In genomic region chr11:1762537-1763302, GRCh38 we compare ENCODE assay signal across 8 cellular contexts. TPM values are rescaled to one million over a fixed set of nuclear protein-coding genes. Genes with fewer than 3 reads are reported as not detected.
DNase-seq lines count a peak whose midpoint lies in the region; ATAC-seq and TF ChIP-seq lines count a peak whose summit lies in the region.

No MANE protein-coding gene starts in this region.

- H3K27ac Mint-ChIP-seq in activated CD4-positive, alpha-beta T cell treated with anti-CD3 and anti-CD28 coated beads for 36 hours: no peak overlapping the region

- H3K9me3 ChIP-seq in neural cell (ENCODE audit: low read length): no peaks in the 10 kb centered on the region

- no peak overlapping the region for H2AFZ ChIP-seq in neural cell (ENCODE audit: low read depth, low read length)

- CTCF ChIA-PET in activated CD4-positive, alpha-beta T cell treated with anti-CD3 and anti-CD28 coated beads for 36 hours (lab: Charles Lee): interaction anchor here (0.6 to 0.9 kb wide), 3 partner anchors 30 to 110 kb away, joined by 4 to 7 read pairs (median 4); no protein-coding TSS in a partner anchor

- no peaks in the 10 kb centered on the region for H3K9me2 ChIP-seq in neural cell (ENCODE audit: insufficient read depth, low read length)

- POLR2A ChIA-PET in activated CD4-positive, alpha-beta T cell treated with anti-CD3 and anti-CD28 coated beads for 36 hours (lab: Charles Lee): interaction anchor here (1.0 kb wide), 1 partner anchor 10 kb away, joined by 3 read pairs; no protein-coding TSS in a partner anchor

- no peak for DNase-seq in activated CD4-positive, alpha-beta T cell treated with anti-CD3 and anti-CD28 coated beads for 36 hours
- no peak for DNase-seq in activated CD4-positive, alpha-beta T cell treated with anti-CD3 and anti-CD28 coated beads for 48 hours
- DNase-seq in RPMI7951 (ENCODE audit: low read depth) (peak; percentile 73), epithelial cell of proximal tubule (ENCODE audit: low read depth) (peak; percentile 29), NCI-H2171 treated with DMSO at 0.1 percent for 48 hours (lab: John Stamatoyannopoulos, UW) (no peak)

- TF ChIP-seq RAD21 in neural cell (conservative IDR thresholded peaks at IDR 0.05): no peak

- no peaks in the 10 kb centered on the region for H3F3A ChIP-seq in neural cell (ENCODE audit: insufficient read depth, low read length, poor library complexity, severe bottlenecking)

- intact Hi-C loops in activated CD4-positive, alpha-beta T cell treated with anti-CD3 and anti-CD28 coated beads for 36 hours (cut with DNase I, micrococcal nuclease): loop anchor here in 1 of 2 experiments (5.0 to 10.0 kb wide), 3 partner anchors 500 to 918 kb away; partner anchors contain the start of genes POLR2L, TSPAN4 and TSSC4

- H3K4me3 ChIP-seq in epithelial cell of proximal tubule (ENCODE audit: low read depth, low read length) (peak overlapping the region; percentile 81), neural cell (ENCODE audit: low read length) (peak overlapping the region; percentile 97)

- TF ChIP-seq EP300 in neural cell (conservative IDR thresholded peaks at IDR 0.05; ENCODE audit: poor library complexity, severe bottlenecking): no peak

- H3K27me3 Mint-ChIP-seq in activated CD4-positive, alpha-beta T cell treated with anti-CD3 and anti-CD28 coated beads for 36 hours: no peaks in the 10 kb centered on the region

- no peaks in the 10 kb centered on the region for H3K36me3 ChIP-seq in neural cell (ENCODE audit: insufficient read depth, low read length)

- H4K20me1 ChIP-seq in neural cell (ENCODE audit: insufficient read depth): no peaks in the 10 kb centered on the region

- H3K9me3 Mint-ChIP-seq in activated CD4-positive, alpha-beta T cell treated with anti-CD3 and anti-CD28 coated beads for 36 hours (ENCODE audit: low read depth): no peaks in the 10 kb centered on the region

- H3K4me1 Mint-ChIP-seq in activated CD4-positive, alpha-beta T cell treated with anti-CD3 and anti-CD28 coated beads for 36 hours: peaks cover 43% of the 10 kb centered on the region

- ATAC-seq in activated CD4-positive, alpha-beta T cell treated with anti-CD3 and anti-CD28 coated beads for 36 hours: no peak
- ATAC-seq in HG03521 (IDR thresholded peaks at IDR 0.05; ENCODE audit: unreplicated experiment) (no peak), HG02642 (IDR thresholded peaks at IDR 0.05; ENCODE audit: poor library complexity, unreplicated experiment) (no peak)

- no peaks in the 10 kb centered on the region for H3K27me3 ChIP-seq in neural cell (ENCODE audit: insufficient read depth, low read depth, low read length)

- H3K36me3 Mint-ChIP-seq in activated CD4-positive, alpha-beta T cell treated with anti-CD3 and anti-CD28 coated beads for 36 hours (ENCODE audit: low read depth): no peaks in the 10 kb centered on the region

- TF ChIP-seq CTCF in epithelial cell of proximal tubule (conservative IDR thresholded peaks at IDR 0.05; ENCODE audit: low read depth, low read length): no peak
- TF ChIP-seq CTCF in neural cell (IDR thresholded peaks at IDR 0.05; ENCODE audit: poor library complexity, severe bottlenecking): no peak

- H3K27ac ChIP-seq in neural cell (ENCODE audit: low read length): no peak overlapping the region

- H3K4me3 Mint-ChIP-seq in activated CD4-positive, alpha-beta T cell treated with anti-CD3 and anti-CD28 coated beads for 36 hours: peak overlapping the region; percentile 59

- H3K9ac ChIP-seq in neural cell (ENCODE audit: low read length): peak overlapping the region; percentile 80

- H3K79me2 ChIP-seq in neural cell (replicated peaks; ENCODE audit: insufficient read depth, low read length): peaks cover 10% of the 10 kb centered on the region

- peak overlapping the region; percentile 73 for H3K4me2 ChIP-seq in neural cell (ENCODE audit: low read length)

TF ChIP-seq in neural cell, 6 proteins besides CTCF, POLR2A, EP300 and RAD21:
- no peak for TF ChIP-seq EZH2 (IDR thresholded peaks at IDR 0.05; ENCODE audit: borderline replicate concordance, insufficient read depth, low read length, poor library complexity, severe bottlenecking)
- no peak for TF ChIP-seq MXI1 (conservative IDR thresholded peaks at IDR 0.05; ENCODE audit: poor library complexity, severe bottlenecking)
- no peak for TF ChIP-seq TAF1 (IDR thresholded peaks at IDR 0.05; ENCODE audit: low read depth)
- TF ChIP-seq REST (IDR thresholded peaks at IDR 0.05; ENCODE audit: borderline replicate concordance): no peak
- no peak for TF ChIP-seq SMC3 (conservative IDR thresholded peaks at IDR 0.05; ENCODE audit: poor library complexity)
TF ChIP-seq in neural cell: peak in this region for 0.

RNA-seq across cellular contexts. Expression of gene CTSD, which starts 1.0 kb away (rescaled TPM):
- 10 to 100 TPM; 38.8 to 41.5 TPM for total RNA-seq in activated CD4-positive, alpha-beta T cell treated with anti-CD3 and anti-CD28 coated beads for 36 hours
- total RNA-seq in RPMI7951 (2014; rRNA removed; shearing (Covaris generic)): 383 and 388 TPM in 2 replicates
- total RNA-seq in epithelial cell of proximal tubule: 192 and 211 TPM in 2 replicates
- polyA plus RNA-seq in neural cell: 30.5 and 40.5 TPM in 2 replicates
- polyA minus RNA-seq in neural cell: 32.3 and 43.1 TPM in 2 replicates

RNA-seq across cellular contexts. Expression of gene IFITM10, which starts 12.3 kb away (rescaled TPM):
- total RNA-seq in activated CD4-positive, alpha-beta T cell treated with anti-CD3 and anti-CD28 coated beads for 36 hours: under 1 TPM in 1 of 2 experiments, not detected in 1; 0.21 TPM
- 4.3 and 6.6 TPM in 2 replicates for total RNA-seq in RPMI7951 (2014; rRNA removed; shearing (Covaris generic))
- not detected in 2 replicates for total RNA-seq in epithelial cell of proximal tubule
- polyA plus RNA-seq in neural cell: 0.50 and 1.1 TPM in 2 replicates
- 0.73 and 1.2 TPM in 2 replicates for polyA minus RNA-seq in neural cell

Comparison
In these comparisons a context has a peak if more than half of its experiments do, and no peak if none do; other contexts are left out.
1. DNase-seq: peak in RPMI7951 (single experiment) and epithelial cell of proximal tubule (single experiment); none in activated CD4-positive, alpha-beta T cell treated with anti-CD3 and anti-CD28 coated beads for 36 hours (single experiment), activated CD4-positive, alpha-beta T cell treated with anti-CD3 and anti-CD28 coated beads for 48 hours (single experiment) and NCI-H2171 treated with DMSO at 0.1 percent for 48 hours (single experiment).